ENCODE assay signal across 22 cellular contexts in genomic region chr5:145396888-145397287, GRCh38.
"Had no signal": no experiment of that assay in that cellular context is flagged by ENCODE, and none has a peak within 500 bp of the region (broad histone marks: within the 10 kb centered on the region; RNA-seq: fewer than 3 reads in every experiment).

No MANE protein-coding gene starts in this region.

- H3K4me3 ChIP-seq: dorsolateral prefrontal cortex, gastrocnemius medialis, left lung, mucosa of descending colon, sigmoid colon, skin epidermis, spleen, thoracic aorta, tibial nerve, upper lobe of right lung, uterus had no signal

- DNase-seq: dorsolateral prefrontal cortex; effector CD4-positive, alpha-beta T cell; gastrocnemius medialis; kidney; left cardiac atrium; left lung; mesenchymal stem cell; mucosa of descending colon; naive B cell; right cardiac atrium; sigmoid colon; spleen; stimulated activated CD4-positive, alpha-beta T cell treated with anti-CD3 and anti-CD28 coated beads, Interleukin-4, amount 100 ng/mL, for 4 hours; stimulated activated naive CD8-positive, alpha-beta T cell treated with anti-CD3 and anti-CD28 coated beads, Interleukin-15, Interleukin-2, amounts not matched to agents 100 U/mL and 50 U/mL, for 24 hours; substantia nigra; upper lobe of right lung; uterus had no signal

- ATAC-seq: gastrocnemius medialis; left cardiac atrium; left lung; mucosa of descending colon; natural killer cell treated with Interleukin-12 subunit alpha and Interleukin-12 subunit beta and Interleukin-15 and Interleukin-18, amount 100 ng/mL, for 72 hours; right cardiac atrium; stimulated activated memory B cell treated with anti-CD40 and anti-IgM and Interleukin-4, amounts not matched to agents 10 μg/mL and 1 μg/mL and 100 μg/mL, for 72 hours; stimulated activated naive CD8-positive, alpha-beta T cell treated with anti-CD3 and anti-CD28 coated beads, Interleukin-15, Interleukin-2, amounts not matched to agents 100 U/mL and 50 U/mL, for 24 hours; upper lobe of right lung had no signal
